Comparison of ENCODE assay signal across 19 cellular contexts in the genomic region with DNA sequence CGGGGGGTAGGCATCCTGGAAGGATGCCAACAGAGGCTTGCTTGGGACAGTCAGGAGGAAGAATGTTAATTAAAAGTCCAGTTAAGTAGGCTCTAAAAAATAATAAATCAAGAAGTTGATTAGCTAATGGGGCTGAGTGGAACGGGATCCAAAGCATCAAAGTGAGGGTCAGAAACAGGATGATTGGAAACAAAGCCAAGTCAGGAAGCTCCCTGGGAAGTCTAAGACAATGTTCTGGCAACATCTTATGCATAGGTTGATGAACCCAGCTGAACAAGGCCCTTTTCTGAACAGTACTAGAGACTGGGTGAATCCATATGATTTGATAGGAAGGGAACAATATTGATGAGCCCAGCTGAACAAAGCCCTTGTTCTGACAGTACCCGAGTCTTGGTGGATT.
"Had no signal": no experiment of that assay in that cellular context is flagged by ENCODE, and none has a peak within 500 bp of the region (broad histone marks: within the 10 kb centered on the region; RNA-seq: fewer than 3 reads in every experiment).

No MANE protein-coding gene starts in this region.

- H3K4me3 ChIP-seq: left lung, mucosa of descending colon, upper lobe of right lung had no signal

- H3K4me1 ChIP-seq: left lung, upper lobe of right lung had no signal

- H3K4me3 Mint-ChIP-seq: activated naive CD8-positive, alpha-beta T cell treated with anti-CD3 and anti-CD28 coated beads for 36 hours; activated T-cell treated with anti-CD3 and anti-CD28 coated beads, Interleukin-2, amount 50 U/mL, for 4 hours; T-helper 17 cell had no signal

- H3K27me3 ChIP-seq: left lung, upper lobe of right lung had no signal

- H3K27ac Mint-ChIP-seq: activated naive CD8-positive, alpha-beta T cell treated with anti-CD3 and anti-CD28 coated beads for 36 hours; activated T-helper 2 cell treated with anti-CD3 and anti-CD28 coated beads, Interferon-gamma antibody, Interleukin-2, Interleukin-4, amounts not matched to agents 10 μg/mL and 5 μg/mL and 100 μg/mL, durations not matched to agents 14 hours and 24 hours and 36 hours; T-helper 17 cell had no signal

- H3K36me3 ChIP-seq: left lung, upper lobe of right lung had no signal

- H3K27ac ChIP-seq: left lung, upper lobe of right lung had no signal

- H3K9me3 ChIP-seq: left lung, mucosa of descending colon, upper lobe of right lung had no signal

- H3K4me1 Mint-ChIP-seq: activated naive CD8-positive, alpha-beta T cell treated with anti-CD3 and anti-CD28 coated beads for 36 hours; T-helper 17 cell had no signal

- DNase-seq: activated CD4-positive, alpha-beta T cell treated with anti-CD3 and anti-CD28 coated beads for 4 hours; activated CD4-positive, alpha-beta T cell treated with anti-CD3 and anti-CD28 coated beads, Interleukin-2, amount 50 U/mL, for 48 hours; activated CD4-positive, CD25-positive, alpha-beta regulatory T cell; activated CD8-positive, alpha-beta memory T cell treated with anti-CD3 and anti-CD28 coated beads, Interleukin-2, amount 50 U/mL, for 48 hours; activated naive CD4-positive, alpha-beta T cell treated with Interleukin-2 at 50 U/mL for 16 hours; activated naive CD8-positive, alpha-beta T cell treated with anti-CD3 and anti-CD28 coated beads for 36 hours; activated T-cell treated with anti-CD3 and anti-CD28 coated beads, Interleukin-2, amount 50 U/mL, for 4 hours; cortex of kidney; erythroblast; foreskin fibroblast; left lung; mucosa of descending colon; nucleus accumbens; stimulated activated CD4-positive, alpha-beta T cell treated with anti-CD3 and anti-CD28 coated beads, Interleukin-4, amount 100 ng/mL, for 4 hours; stimulated activated naive CD8-positive, alpha-beta T cell treated with anti-CD3 and anti-CD28 coated beads, Interleukin-15, Interleukin-2, amounts not matched to agents 100 U/mL and 50 U/mL, for 24 hours; SW 1271; T-helper 17 cell; upper lobe of right lung had no signal

- ATAC-seq: activated T-cell treated with anti-CD3 and anti-CD28 coated beads, Interleukin-2, amount 50 U/mL, for 4 hours; mucosa of descending colon; stimulated activated naive CD8-positive, alpha-beta T cell treated with anti-CD3 and anti-CD28 coated beads, Interleukin-15, Interleukin-2, amounts not matched to agents 100 U/mL and 50 U/mL, for 24 hours; T-helper 17 cell had no signal
